11 cellular contexts compared by ENCODE assay signal in the genomic region with DNA sequence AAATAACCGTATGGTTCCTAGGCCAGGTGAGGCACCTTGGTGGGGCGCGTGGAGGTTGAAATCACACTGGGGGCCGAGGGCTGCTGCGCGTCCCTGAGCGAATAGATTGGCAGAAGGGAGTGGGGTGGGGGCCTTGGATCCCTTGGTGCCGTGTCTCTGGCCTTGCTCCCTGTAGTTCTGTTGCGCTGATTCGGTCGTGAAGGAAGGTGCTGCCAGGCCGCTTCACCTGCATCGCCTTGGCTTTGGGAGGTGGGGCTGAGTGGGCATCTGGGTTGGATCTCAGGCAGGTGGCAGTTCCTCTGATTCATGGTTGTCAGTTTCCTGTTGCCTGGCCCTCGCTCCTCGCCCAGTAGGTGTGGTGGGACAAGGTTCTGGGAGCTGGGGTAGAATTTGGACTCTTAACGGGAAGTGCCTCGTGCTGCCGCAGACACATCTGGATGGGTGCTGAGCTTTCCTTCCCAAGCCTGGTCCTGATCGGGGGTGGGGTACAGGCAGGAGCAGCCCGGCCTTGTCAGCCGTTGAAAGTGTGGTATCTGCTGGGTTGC. TPM values are rescaled to one million over a fixed set of nuclear protein-coding genes. Genes with fewer than 3 reads are reported as not detected.
DNase-seq lines count a peak whose midpoint lies in the region; ATAC-seq, FAIRE-seq and TF ChIP-seq lines count a peak whose summit lies in the region.
"Had no signal": no experiment of that assay in that cellular context is flagged by ENCODE, and none has a peak within 500 bp of the region (broad histone marks: within the 10 kb centered on the region; RNA-seq: fewer than 3 reads in every experiment).

No MANE protein-coding gene starts in this region.

- H4K20me1 ChIP-seq in HepG2 (ENCODE audit: insufficient read depth, low read length), result peaks cover 23% of the 10 kb centered on the region; the same call in 1 of the 2 replicates

- CTCF ChIA-PET in HepG2 (lab: Yijun Ruan, JAX; ENCODE audit: low intra/inter-chr PET ratio, low total read pairs), result no interaction called here

- H3K9me3 ChIP-seq in HepG2 (ENCODE audit: low read length), result no peaks in the 10 kb centered on the region
- no peaks in the 10 kb centered on the region for H3K9me3 ChIP-seq in right lobe of liver
- H3K9me3 ChIP-seq in mucosa of descending colon, result no peaks in the 10 kb centered on the region
- no peaks in the 10 kb centered on the region for H3K9me3 ChIP-seq in upper lobe of right lung
- H3K9me3 ChIP-seq in ovary, result no peaks in the 10 kb centered on the region
- H3K9me3 ChIP-seq: BLaER1 had no signal

- H3K27ac Mint-ChIP-seq in activated T-helper 1 cell treated with anti-CD3 and anti-CD28 coated beads, Interleukin-12 subunit alpha, Interleukin-12 subunit beta, Interleukin-2, Interleukin-4 antibody, amounts not matched to agents 30 ng/mL and 10 ng/mL and 1 ng/mL, durations not matched to agents 14 hours and 24 hours and 36 hours, result peak overlapping the region; percentile 74

- H3K36me3 ChIP-seq in HepG2 (replicated peaks in 1 of 2; ENCODE audit: control insufficient read depth in 1 of 2, insufficient read depth in 2 of 2, low read length in 2 of 2), result peaks cover 22 to 54% of the 10 kb centered on the region in 2 experiments; a peak in 4 of 5 replicates
- H3K36me3 ChIP-seq in right lobe of liver, result peaks cover 0 to 16% (median 7%) of the 10 kb centered on the region in 4 donors
- H3K36me3 ChIP-seq in mucosa of descending colon (ENCODE audit: low read depth), result peaks cover 5% of the 10 kb centered on the region
- H3K36me3 ChIP-seq in upper lobe of right lung, result peaks cover 31% of the 10 kb centered on the region
- H3K36me3 ChIP-seq in ovary, result no peaks in the 10 kb centered on the region

- H3K27me3 ChIP-seq in HepG2 (ENCODE audit: control insufficient read depth in 1 of 2, insufficient read depth in 2 of 2, low read length in 2 of 2) (no peaks in the 10 kb centered on the region), right lobe of liver (no peaks in the 10 kb centered on the region), upper lobe of right lung (no peaks in the 10 kb centered on the region), ovary (no peaks in the 10 kb centered on the region)
- H3K27me3 ChIP-seq: BLaER1 had no signal

- H3K27ac ChIP-seq in HepG2 (ENCODE audit: extremely low read length, insufficient read depth, low read length) (no peak overlapping the region), right lobe of liver (no peak overlapping the region), upper lobe of right lung (peak overlapping the region; percentile 36), ovary (no peak overlapping the region)
- H3K27ac ChIP-seq: BLaER1 had no signal

- TF ChIP-seq RAD21 in HepG2 (CRISPR knock-in tag; IDR thresholded peaks at IDR 0.05), result no peak

- TF ChIP-seq EP300 in HepG2 (IDR thresholded peaks at IDR 0.05; ENCODE audit: low read depth in 2 of 2, low read length in 2 of 2), result no peak
- no peak for TF ChIP-seq EP300 in HepG2 (CRISPR knock-in tag; IDR thresholded peaks at IDR 0.05; ENCODE audit: borderline replicate concordance)
- no peak for TF ChIP-seq EP300 in ovary (IDR thresholded peaks at IDR 0.05)

- no TSS peak for BruUV-seq in HepG2 (replicated peaks; lab: Mats Ljungman, UMichigan)

- H3K9ac ChIP-seq in HepG2 (ENCODE audit: insufficient read depth, low read depth, low read length), result no peak overlapping the region
- H3K9ac ChIP-seq: BLaER1 had no signal

- H3K4me3 ChIP-seq in HepG2 (replicated peaks in 1 of 3; ENCODE audit: insufficient read depth in 1 of 3, low read depth in 2 of 3, low read length in 3 of 3), result no peak overlapping the region
- H3K4me3 ChIP-seq in right lobe of liver, result no peak overlapping the region
- H3K4me3 ChIP-seq in mucosa of descending colon, result no peak overlapping the region
- H3K4me3 ChIP-seq in upper lobe of right lung, result no peak overlapping the region
- no peak overlapping the region for H3K4me3 ChIP-seq in ovary
- H3K4me3 ChIP-seq: BLaER1 had no signal

- 95% methylated on average over 21 of the region's 21 CpGs for WGBS in HepG2 (ENCODE audit: low lambda C conversion rate)
- 95% methylated on average over 12 of the region's 21 CpGs for WGBS in right lobe of liver (ENCODE audit: insufficient coverage, low coverage, low lambda C conversion rate, missing lambda C conversion rate)
- WGBS in ovary, 3 donors, result 87 to 90% (median 90%) methylated on average over 21 of the region's 21 CpGs

- TF ChIP-seq POLR2A in HepG2 (IDR thresholded peaks at IDR 0.05; ENCODE audit: insufficient read depth in 1 of 2, low read depth in 2 of 2, low read length in 2 of 2) (no peak), right lobe of liver (IDR thresholded peaks at IDR 0.05) (no peak), ovary (IDR thresholded peaks at IDR 0.05) (no peak)

- DNase-seq in HepG2 (ENCODE audit: low spot score) (no peak), right lobe of liver (no peak), mucosa of descending colon (peak; percentile 78 to 87 (median 83)), upper lobe of right lung (no peak), ovary (no peak), dedifferentiated amniotic fluid mesenchymal stem cell (ENCODE audit: extremely low spot score) (no peak), NCI-H1048 (lab: John Stamatoyannopoulos, UW) (no peak)
- no peak for DNase-seq in activated T-helper 1 cell treated with anti-CD3 and anti-CD28 coated beads, Interleukin-12 subunit alpha, Interleukin-12 subunit beta, Interleukin-2, Interleukin-4 antibody, amounts not matched to agents 30 ng/mL and 10 ng/mL and 1 ng/mL, durations not matched to agents 14 hours and 24 hours and 36 hours (ENCODE audit: low spot score)
- DNase-seq: activated CD4-positive, CD25-positive, alpha-beta regulatory T cell had no signal

- H3K9me3 Mint-ChIP-seq in activated T-helper 1 cell treated with anti-CD3 and anti-CD28 coated beads, Interleukin-12 subunit alpha, Interleukin-12 subunit beta, Interleukin-2, Interleukin-4 antibody, amounts not matched to agents 30 ng/mL and 10 ng/mL and 1 ng/mL, durations not matched to agents 14 hours and 24 hours and 36 hours, result no peaks in the 10 kb centered on the region

- no peaks in the 10 kb centered on the region for H3K27me3 Mint-ChIP-seq in activated T-helper 1 cell treated with anti-CD3 and anti-CD28 coated beads, Interleukin-12 subunit alpha, Interleukin-12 subunit beta, Interleukin-2, Interleukin-4 antibody, amounts not matched to agents 30 ng/mL and 10 ng/mL and 1 ng/mL, durations not matched to agents 14 hours and 24 hours and 36 hours (ENCODE audit: insufficient read depth)

- peaks cover 66% of the 10 kb centered on the region for H3K4me1 Mint-ChIP-seq in activated T-helper 1 cell treated with anti-CD3 and anti-CD28 coated beads, Interleukin-12 subunit alpha, Interleukin-12 subunit beta, Interleukin-2, Interleukin-4 antibody, amounts not matched to agents 30 ng/mL and 10 ng/mL and 1 ng/mL, durations not matched to agents 14 hours and 24 hours and 36 hours (ENCODE audit: low read depth)

- TF ChIP-seq CTCF in HepG2 (CRISPR knock-in tag; IDR thresholded peaks at IDR 0.05) (no peak), right lobe of liver (IDR thresholded peaks at IDR 0.05) (no peak), mucosa of descending colon (IDR thresholded peaks at IDR 0.05) (no peak), upper lobe of right lung (IDR thresholded peaks at IDR 0.05) (no peak), ovary (IDR thresholded peaks at IDR 0.05) (no peak)

- FAIRE-seq in HepG2 (lab: Jason Lieb, UNC), result no peak
- FAIRE-seq: islet of Langerhans had no signal

- peak overlapping the region; percentile 6 for H3K4me3 Mint-ChIP-seq in activated T-helper 1 cell treated with anti-CD3 and anti-CD28 coated beads, Interleukin-12 subunit alpha, Interleukin-12 subunit beta, Interleukin-2, Interleukin-4 antibody, amounts not matched to agents 30 ng/mL and 10 ng/mL and 1 ng/mL, durations not matched to agents 14 hours and 24 hours and 36 hours

- peaks cover 36% of the 10 kb centered on the region for H3K36me3 Mint-ChIP-seq in activated T-helper 1 cell treated with anti-CD3 and anti-CD28 coated beads, Interleukin-12 subunit alpha, Interleukin-12 subunit beta, Interleukin-2, Interleukin-4 antibody, amounts not matched to agents 30 ng/mL and 10 ng/mL and 1 ng/mL, durations not matched to agents 14 hours and 24 hours and 36 hours (ENCODE audit: low read depth)

- H3K4me1 ChIP-seq in HepG2 (ENCODE audit: insufficient read depth, low read length) (no peaks in the 10 kb centered on the region), right lobe of liver (peaks cover 0 to 10% (median 2%) of the 10 kb centered on the region in 4 donors), mucosa of descending colon (ENCODE audit: low read depth) (peaks cover 62% of the 10 kb centered on the region), upper lobe of right lung (peaks cover 62% of the 10 kb centered on the region), ovary (ENCODE audit: insufficient read depth) (no peaks in the 10 kb centered on the region)

- ATAC-seq in HepG2, result no peak
- ATAC-seq in right lobe of liver, result no peak
- ATAC-seq in mucosa of descending colon, result peak; percentile 74
- ATAC-seq in upper lobe of right lung, result no peak

- H3K4me2 ChIP-seq in HepG2 (ENCODE audit: low read depth, low read length), result no peak overlapping the region
- H3K4me2 ChIP-seq: BLaER1 had no signal

- POLR2A ChIA-PET in HepG2 (lab: Yijun Ruan, JAX), result no interaction called here

- intact Hi-C loops in HepG2 (cut with micrococcal nuclease; ENCODE audit: unreplicated experiment), result no loop called here
- intact Hi-C loops in right lobe of liver (cut with DNase I), result no loop called here
- intact Hi-C loops in activated T-helper 1 cell treated with anti-CD3 and anti-CD28 coated beads, Interleukin-12 subunit alpha, Interleukin-12 subunit beta, Interleukin-2, Interleukin-4 antibody, amounts not matched to agents 30 ng/mL and 10 ng/mL and 1 ng/mL, durations not matched to agents 14 hours and 24 hours and 36 hours (cut with micrococcal nuclease), result no loop called here
- intact Hi-C loops in mucosa of descending colon (cut with DNase I, micrococcal nuclease), result no loop called here
- intact Hi-C loops in upper lobe of right lung (cut with DNase I), result no loop called here
- intact Hi-C loops in ovary (cut with DNase I), result loop anchor here in 1 of 4 donors (10.0 kb wide), 1 partner anchor 1664 kb away; no protein-coding TSS in a partner anchor

- in situ Hi-C loops in HepG2 (cut with HindIII; ENCODE audit: extremely low pct_ligation_motif_present, low pct_unique_long_range_greater_than_20kb), result no loop called here

- no peaks in the 10 kb centered on the region for H3K79me2 ChIP-seq in HepG2 (ENCODE audit: insufficient read depth, low read length)

- H2AFZ ChIP-seq in HepG2 (ENCODE audit: low read length), result no peak overlapping the region

RNA-seq across cellular contexts. Expression of a gene that starts 30.1 kb away (rescaled TPM):
- total RNA-seq in HepG2 (2016; rRNA removed; fragmentation: Illumina TruSeq; extraction: Trizol) (18.8 and 25.9 TPM in 2 replicates), right lobe of liver (10 to 100 TPM in 5 of 6 experiments, 1 to 10 TPM in 1; 8.8 to 17.5 (median 13.4) TPM), mucosa of descending colon (10 to 100 TPM; 36.2 to 54.3 (median 48.8) TPM), upper lobe of right lung (95.5 TPM), ovary (10 to 100 TPM; 27.2 to 50.2 (median 37.6) TPM)
- total RNA-seq in HepG2 (2016; cell fraction: cytosol; rRNA removed; fragmentation: Illumina TruSeq; extraction: Trizol; ENCODE audit: low read depth), result 10.8 and 10.9 TPM in 2 replicates
- 14.8 and 27.5 TPM in 2 replicates for total RNA-seq in HepG2 (2016; cell fraction: insoluble cytoplasmic fraction; rRNA removed; fragmentation: Illumina TruSeq; extraction: Trizol)
- 11.3 and 11.9 TPM in 2 replicates for total RNA-seq in HepG2 (2016; cell fraction: membrane; rRNA removed; fragmentation: Illumina TruSeq; extraction: Trizol)
- total RNA-seq in HepG2 (2016; cell fraction: nucleus; rRNA removed; fragmentation: Illumina TruSeq; extraction: Trizol), result 27.4 and 30.7 TPM in 2 replicates
- polyA plus RNA-seq in HepG2 (2011; rRNA removed) (31.5 and 42.3 TPM in 2 replicates), ovary (10 to 100 TPM; 13.5 to 28.7 TPM)
- 30.6 and 33.0 TPM in 2 replicates for polyA plus RNA-seq in HepG2 (2011; cell fraction: cytosol; rRNA removed)
- polyA plus RNA-seq in HepG2 (2011; cell fraction: nucleus; rRNA removed), result 151 and 153 TPM in 2 replicates
- polyA plus RNA-seq in HepG2 (2012), result 18.3 and 27.7 TPM in 2 replicates
- polyA plus RNA-seq in HepG2 (2016; cell fraction: cytosol; fragmentation: Illumina TruSeq; extraction: Trizol; ENCODE audit: low read depth), result 2.9 and 3.9 TPM in 2 replicates
- 12.8 and 16.5 TPM in 2 replicates for polyA plus RNA-seq in HepG2 (2016; cell fraction: insoluble cytoplasmic fraction; fragmentation: Illumina TruSeq; extraction: Trizol; ENCODE audit: low read depth)
- 6.1 and 6.7 TPM in 2 replicates for polyA plus RNA-seq in HepG2 (2016; cell fraction: membrane; fragmentation: Illumina TruSeq; extraction: Trizol; ENCODE audit: low read depth)
- polyA plus RNA-seq in HepG2 (2016; cell fraction: nucleus; fragmentation: Illumina TruSeq; extraction: Trizol; ENCODE audit: insufficient read depth, low read depth), result 50.4 and 56.8 TPM in 2 replicates
- 49.2 and 54.3 TPM in 2 replicates for polyA minus RNA-seq in HepG2 (2011; rRNA and poly(A)+ RNA removed; ENCODE audit: low replicate concordance)
- polyA minus RNA-seq in HepG2 (2011; cell fraction: cytosol; rRNA and poly(A)+ RNA removed), result 13.6 and 15.2 TPM in 2 replicates
- 58.3 and 63.7 TPM in 2 replicates for polyA minus RNA-seq in HepG2 (2011; cell fraction: nucleus; rRNA and poly(A)+ RNA removed)
- total RNA-seq in activated T-helper 1 cell treated with anti-CD3 and anti-CD28 coated beads, Interleukin-12 subunit alpha, Interleukin-12 subunit beta, Interleukin-2, Interleukin-4 antibody, amounts not matched to agents 30 ng/mL and 10 ng/mL and 1 ng/mL, durations not matched to agents 14 hours and 24 hours and 36 hours, result 71.9 and 73.5 TPM in 2 replicates

RNA-seq across cellular contexts. Expression of a gene that starts 48.7 kb away (rescaled TPM):
- total RNA-seq in HepG2 (2016; rRNA removed; fragmentation: Illumina TruSeq; extraction: Trizol), result 0.66 and 0.77 TPM in 2 replicates
- total RNA-seq in HepG2 (2016; cell fraction: cytosol; rRNA removed; fragmentation: Illumina TruSeq; extraction: Trizol; ENCODE audit: low read depth), result 0.30 and 0.35 TPM in 2 replicates
- 0.59 and 0.95 TPM in 2 replicates for total RNA-seq in HepG2 (2016; cell fraction: insoluble cytoplasmic fraction; rRNA removed; fragmentation: Illumina TruSeq; extraction: Trizol)
- 0.83 and 0.93 TPM in 2 replicates for total RNA-seq in HepG2 (2016; cell fraction: membrane; rRNA removed; fragmentation: Illumina TruSeq; extraction: Trizol)
- total RNA-seq in HepG2 (2016; cell fraction: nucleus; rRNA removed; fragmentation: Illumina TruSeq; extraction: Trizol), result 0.66 and 1.2 TPM in 2 replicates
- 2.4 and 3.2 TPM in 2 replicates for polyA plus RNA-seq in HepG2 (2011; rRNA removed)
- 2.4 and 2.6 TPM in 2 replicates for polyA plus RNA-seq in HepG2 (2011; cell fraction: cytosol; rRNA removed)
- polyA plus RNA-seq in HepG2 (2011; cell fraction: nucleus; rRNA removed), result 4.1 and 5.9 TPM in 2 replicates
- 0.94 and 3.5 TPM in 2 replicates for polyA plus RNA-seq in HepG2 (2012)
- polyA plus RNA-seq in HepG2 (2016; cell fraction: cytosol; fragmentation: Illumina TruSeq; extraction: Trizol; ENCODE audit: low read depth), result 0.05 and 0.10 TPM in 2 replicates
- 0.32 and 0.52 TPM in 2 replicates for polyA plus RNA-seq in HepG2 (2016; cell fraction: insoluble cytoplasmic fraction; fragmentation: Illumina TruSeq; extraction: Trizol; ENCODE audit: low read depth)
- 0.27 and 0.28 TPM in 2 replicates for polyA plus RNA-seq in HepG2 (2016; cell fraction: membrane; fragmentation: Illumina TruSeq; extraction: Trizol; ENCODE audit: low read depth)
- 1.1 and 1.3 TPM in 2 replicates for polyA plus RNA-seq in HepG2 (2016; cell fraction: nucleus; fragmentation: Illumina TruSeq; extraction: Trizol; ENCODE audit: insufficient read depth, low read depth)
- 11.0 and 18.7 TPM in 2 replicates for polyA minus RNA-seq in HepG2 (2011; rRNA and poly(A)+ RNA removed; ENCODE audit: low replicate concordance)
- polyA minus RNA-seq in HepG2 (2011; cell fraction: cytosol; rRNA and poly(A)+ RNA removed), result 6.9 and 7.9 TPM in 2 replicates
- polyA minus RNA-seq in HepG2 (2011; cell fraction: nucleus; rRNA and poly(A)+ RNA removed), result 3.5 and 5.2 TPM in 2 replicates
- total RNA-seq in right lobe of liver, result 10 to 100 TPM in 4 of 6 experiments, 1 to 10 TPM in 2; 1.2 to 87.3 (median 24.1) TPM
- 75.4 and 76.3 TPM in 2 replicates for total RNA-seq in activated T-helper 1 cell treated with anti-CD3 and anti-CD28 coated beads, Interleukin-12 subunit alpha, Interleukin-12 subunit beta, Interleukin-2, Interleukin-4 antibody, amounts not matched to agents 30 ng/mL and 10 ng/mL and 1 ng/mL, durations not matched to agents 14 hours and 24 hours and 36 hours
- total RNA-seq in mucosa of descending colon, result 10 to 100 TPM; 21.9 to 41.3 (median 23.2) TPM
- total RNA-seq in upper lobe of right lung, result 82.0 TPM
- total RNA-seq in ovary, result 100 to 1,000 TPM in 2 of 7 donors, 10 to 100 TPM in 5; 14.4 to 284 (median 56.5) TPM
- 10 to 100 TPM; 21.9 to 69.5 TPM for polyA plus RNA-seq in ovary

Comparison
In these comparisons a context has a peak if more than half of its experiments do, and no peak if none do; other contexts are left out.
1. DNase-seq: peak in mucosa of descending colon (3 of 3); none in HepG2 (single experiment), right lobe of liver (0 of 3), activated T-helper 1 cell treated with anti-CD3 and anti-CD28 coated beads, Interleukin-12 subunit alpha, Interleukin-12 subunit beta, Interleukin-2, Interleukin-4 antibody, amounts not matched to agents 30 ng/mL and 10 ng/mL and 1 ng/mL, durations not matched to agents 14 hours and 24 hours and 36 hours (single experiment), upper lobe of right lung (single experiment), ovary (0 of 5), dedifferentiated amniotic fluid mesenchymal stem cell (single experiment) and NCI-H1048 (single experiment).